In the genomic region with DNA sequence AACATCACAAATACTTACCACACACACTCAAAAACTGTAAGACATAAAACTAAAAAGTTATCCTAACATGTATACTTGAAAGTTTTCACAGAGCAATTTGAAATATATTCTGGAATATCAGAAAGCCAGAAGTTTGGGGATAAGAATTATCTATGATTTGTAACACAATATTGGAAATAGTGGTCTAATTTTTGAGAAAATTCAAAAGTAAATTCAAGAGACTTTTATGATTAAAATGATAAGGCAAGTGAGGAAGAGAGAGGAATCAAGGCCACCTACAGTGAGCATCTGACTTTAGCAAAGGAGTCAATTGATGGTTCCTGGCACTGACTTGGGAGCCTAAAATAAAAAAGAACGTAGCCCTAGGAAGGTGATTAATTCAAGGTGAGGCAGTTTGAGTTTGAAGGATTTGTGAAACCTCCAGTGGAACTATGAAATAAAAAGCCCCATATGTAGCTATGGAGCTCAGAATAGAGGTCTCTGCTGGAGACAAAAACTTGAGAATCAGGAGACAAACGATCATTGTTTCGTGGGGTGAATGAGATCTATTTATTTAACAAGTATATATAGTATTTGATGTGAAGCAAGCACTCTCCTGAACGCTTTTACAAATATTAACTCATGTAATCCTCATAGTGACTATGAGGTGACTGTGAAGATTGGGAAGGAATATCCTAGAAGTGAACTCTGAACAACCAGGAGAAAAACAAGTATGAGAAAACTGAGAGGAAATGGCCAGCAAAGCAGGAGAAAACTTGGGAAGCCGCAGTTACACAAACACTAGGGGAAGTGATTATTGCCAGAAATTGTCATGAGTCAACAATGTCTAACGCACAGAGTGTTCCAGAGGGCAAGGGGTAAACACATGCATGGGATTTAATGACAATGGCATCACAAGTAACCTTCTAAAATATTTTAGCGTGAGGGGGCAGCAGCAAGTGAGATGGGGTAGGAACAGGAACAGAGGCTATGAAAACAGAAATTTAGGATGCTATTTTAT, we compare ENCODE assay signal across 1 cellular context.
A peak's percentile ranks its signal among the peaks of the same experiment; 100 is the strongest.
TF ChIP-seq lines count a peak whose summit lies in the region.

No MANE protein-coding gene starts in this region.

TF ChIP-seq in HepG2, 621 proteins besides CTCF, POLR2A, EP300 and RAD21 (continued from another document and continues in another):
- 0 out of 2 replicates have a peak, but pooled peaks have one; percentile 25 for TF ChIP-seq ZFP1 (CRISPR knock-in tag; IDR thresholded peaks at IDR 0.05)
- no peak for TF ChIP-seq IKZF4 (CRISPR knock-in tag; IDR thresholded peaks at IDR 0.05; ENCODE audit: borderline replicate concordance, low read depth, not compliant biosample characterization)
- no peak for TF ChIP-seq KAT2B (IDR thresholded peaks at IDR 0.05; ENCODE audit: borderline replicate concordance, low read depth, low read length)
- no peak for TF ChIP-seq ZNF709 (CRISPR knock-in tag; IDR thresholded peaks at IDR 0.05)
- no peak for TF ChIP-seq CHD2 (IDR thresholded peaks at IDR 0.05; ENCODE audit: low read depth, low read length)
- TF ChIP-seq, protein P1, sequence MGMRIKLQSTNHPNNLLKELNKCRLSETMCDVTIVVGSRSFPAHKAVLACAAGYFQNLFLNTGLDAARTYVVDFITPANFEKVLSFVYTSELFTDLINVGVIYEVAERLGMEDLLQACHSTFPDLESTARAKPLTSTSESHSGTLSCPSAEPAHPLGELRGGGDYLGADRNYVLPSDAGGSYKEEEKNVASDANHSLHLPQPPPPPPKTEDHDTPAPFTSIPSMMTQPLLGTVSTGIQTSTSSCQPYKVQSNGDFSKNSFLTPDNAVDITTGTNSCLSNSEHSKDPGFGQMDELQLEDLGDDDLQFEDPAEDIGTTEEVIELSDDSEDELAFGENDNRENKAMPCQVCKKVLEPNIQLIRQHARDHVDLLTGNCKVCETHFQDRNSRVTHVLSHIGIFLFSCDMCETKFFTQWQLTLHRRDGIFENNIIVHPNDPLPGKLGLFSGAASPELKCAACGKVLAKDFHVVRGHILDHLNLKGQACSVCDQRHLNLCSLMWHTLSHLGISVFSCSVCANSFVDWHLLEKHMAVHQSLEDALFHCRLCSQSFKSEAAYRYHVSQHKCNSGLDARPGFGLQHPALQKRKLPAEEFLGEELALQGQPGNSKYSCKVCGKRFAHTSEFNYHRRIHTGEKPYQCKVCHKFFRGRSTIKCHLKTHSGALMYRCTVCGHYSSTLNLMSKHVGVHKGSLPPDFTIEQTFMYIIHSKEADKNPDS (CRISPR knock-in tag; IDR thresholded peaks at IDR 0.05), result 0 out of 2 replicates have a peak, but pooled peaks have one; percentile 60
- no peak for TF ChIP-seq ZNF550 (CRISPR knock-in tag; IDR thresholded peaks at IDR 0.05; ENCODE audit: borderline replicate concordance)
- no peak for TF ChIP-seq U2AF2 (IDR thresholded peaks at IDR 0.05; ENCODE audit: low read depth, low read length)
- TF ChIP-seq ZNF83 (CRISPR knock-in tag; IDR thresholded peaks at IDR 0.05; ENCODE audit: borderline replicate concordance), result no peak
- peak; percentile 94 for TF ChIP-seq CREM (IDR thresholded peaks at IDR 0.05)
- no peak for TF ChIP-seq CREM (CRISPR knock-in tag; IDR thresholded peaks at IDR 0.05)
- peak; percentile 93 for TF ChIP-seq ZNF331 (CRISPR knock-in tag; IDR thresholded peaks at IDR 0.05)
- peak; percentile 95 for TF ChIP-seq BCL6 (CRISPR knock-in tag; IDR thresholded peaks at IDR 0.05)
- TF ChIP-seq, protein P2, sequence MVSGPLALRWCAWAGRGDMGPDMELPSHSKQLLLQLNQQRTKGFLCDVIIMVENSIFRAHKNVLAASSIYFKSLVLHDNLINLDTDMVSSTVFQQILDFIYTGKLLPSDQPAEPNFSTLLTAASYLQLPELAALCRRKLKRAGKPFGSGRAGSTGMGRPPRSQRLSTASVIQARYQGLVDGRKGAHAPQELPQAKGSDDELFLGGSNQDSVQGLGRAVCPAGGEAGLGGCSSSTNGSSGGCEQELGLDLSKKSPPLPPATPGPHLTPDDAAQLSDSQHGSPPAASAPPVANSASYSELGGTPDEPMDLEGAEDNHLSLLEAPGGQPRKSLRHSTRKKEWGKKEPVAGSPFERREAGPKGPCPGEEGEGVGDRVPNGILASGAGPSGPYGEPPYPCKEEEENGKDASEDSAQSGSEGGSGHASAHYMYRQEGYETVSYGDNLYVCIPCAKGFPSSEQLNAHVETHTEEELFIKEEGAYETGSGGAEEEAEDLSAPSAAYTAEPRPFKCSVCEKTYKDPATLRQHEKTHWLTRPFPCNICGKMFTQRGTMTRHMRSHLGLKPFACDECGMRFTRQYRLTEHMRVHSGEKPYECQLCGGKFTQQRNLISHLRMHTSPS (CRISPR knock-in tag; IDR thresholded peaks at IDR 0.05; ENCODE audit: low read depth), result no peak
- TF ChIP-seq, protein P3, sequence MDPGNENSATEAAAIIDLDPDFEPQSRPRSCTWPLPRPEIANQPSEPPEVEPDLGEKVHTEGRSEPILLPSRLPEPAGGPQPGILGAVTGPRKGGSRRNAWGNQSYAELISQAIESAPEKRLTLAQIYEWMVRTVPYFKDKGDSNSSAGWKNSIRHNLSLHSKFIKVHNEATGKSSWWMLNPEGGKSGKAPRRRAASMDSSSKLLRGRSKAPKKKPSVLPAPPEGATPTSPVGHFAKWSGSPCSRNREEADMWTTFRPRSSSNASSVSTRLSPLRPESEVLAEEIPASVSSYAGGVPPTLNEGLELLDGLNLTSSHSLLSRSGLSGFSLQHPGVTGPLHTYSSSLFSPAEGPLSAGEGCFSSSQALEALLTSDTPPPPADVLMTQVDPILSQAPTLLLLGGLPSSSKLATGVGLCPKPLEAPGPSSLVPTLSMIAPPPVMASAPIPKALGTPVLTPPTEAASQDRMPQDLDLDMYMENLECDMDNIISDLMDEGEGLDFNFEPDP (CRISPR knock-in tag; conservative IDR thresholded peaks at IDR 0.05), result no peak
- TF ChIP-seq MXD3 (CRISPR knock-in tag; IDR thresholded peaks at IDR 0.05), result no peak
- TF ChIP-seq, protein P4, sequence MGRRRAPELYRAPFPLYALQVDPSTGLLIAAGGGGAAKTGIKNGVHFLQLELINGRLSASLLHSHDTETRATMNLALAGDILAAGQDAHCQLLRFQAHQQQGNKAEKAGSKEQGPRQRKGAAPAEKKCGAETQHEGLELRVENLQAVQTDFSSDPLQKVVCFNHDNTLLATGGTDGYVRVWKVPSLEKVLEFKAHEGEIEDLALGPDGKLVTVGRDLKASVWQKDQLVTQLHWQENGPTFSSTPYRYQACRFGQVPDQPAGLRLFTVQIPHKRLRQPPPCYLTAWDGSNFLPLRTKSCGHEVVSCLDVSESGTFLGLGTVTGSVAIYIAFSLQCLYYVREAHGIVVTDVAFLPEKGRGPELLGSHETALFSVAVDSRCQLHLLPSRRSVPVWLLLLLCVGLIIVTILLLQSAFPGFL (CRISPR knock-in tag; IDR thresholded peaks at IDR 0.05), result no peak
- peak; percentile 97 for TF ChIP-seq HMG20A (CRISPR knock-in tag; IDR thresholded peaks at IDR 0.05; ENCODE audit: borderline replicate concordance)
- no peak for TF ChIP-seq ZNF672 (CRISPR knock-in tag; IDR thresholded peaks at IDR 0.05)
- TF ChIP-seq, protein P5, sequence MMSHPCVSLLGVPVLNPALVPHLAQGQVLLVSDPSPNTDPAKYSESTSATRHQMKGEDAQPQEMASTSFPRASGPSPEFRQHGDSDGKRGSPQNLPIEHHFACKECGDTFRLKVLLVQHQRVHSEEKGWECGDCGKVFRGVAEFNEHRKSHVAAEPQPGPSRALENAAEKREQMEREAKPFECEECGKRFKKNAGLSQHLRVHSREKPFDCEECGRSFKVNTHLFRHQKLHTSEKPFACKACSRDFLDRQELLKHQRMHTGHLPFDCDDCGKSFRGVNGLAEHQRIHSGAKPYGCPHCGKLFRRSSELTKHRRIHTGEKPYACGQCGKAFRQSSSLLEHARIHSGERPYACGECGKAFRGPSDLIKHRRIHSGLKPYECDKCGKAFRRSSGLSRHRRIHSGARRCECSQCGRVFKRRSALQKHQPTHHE (CRISPR knock-in tag; IDR thresholded peaks at IDR 0.05; ENCODE audit: borderline replicate concordance), result peak; percentile 81; the same call in 1 of the 2 replicates
- TF ChIP-seq, protein P6, sequence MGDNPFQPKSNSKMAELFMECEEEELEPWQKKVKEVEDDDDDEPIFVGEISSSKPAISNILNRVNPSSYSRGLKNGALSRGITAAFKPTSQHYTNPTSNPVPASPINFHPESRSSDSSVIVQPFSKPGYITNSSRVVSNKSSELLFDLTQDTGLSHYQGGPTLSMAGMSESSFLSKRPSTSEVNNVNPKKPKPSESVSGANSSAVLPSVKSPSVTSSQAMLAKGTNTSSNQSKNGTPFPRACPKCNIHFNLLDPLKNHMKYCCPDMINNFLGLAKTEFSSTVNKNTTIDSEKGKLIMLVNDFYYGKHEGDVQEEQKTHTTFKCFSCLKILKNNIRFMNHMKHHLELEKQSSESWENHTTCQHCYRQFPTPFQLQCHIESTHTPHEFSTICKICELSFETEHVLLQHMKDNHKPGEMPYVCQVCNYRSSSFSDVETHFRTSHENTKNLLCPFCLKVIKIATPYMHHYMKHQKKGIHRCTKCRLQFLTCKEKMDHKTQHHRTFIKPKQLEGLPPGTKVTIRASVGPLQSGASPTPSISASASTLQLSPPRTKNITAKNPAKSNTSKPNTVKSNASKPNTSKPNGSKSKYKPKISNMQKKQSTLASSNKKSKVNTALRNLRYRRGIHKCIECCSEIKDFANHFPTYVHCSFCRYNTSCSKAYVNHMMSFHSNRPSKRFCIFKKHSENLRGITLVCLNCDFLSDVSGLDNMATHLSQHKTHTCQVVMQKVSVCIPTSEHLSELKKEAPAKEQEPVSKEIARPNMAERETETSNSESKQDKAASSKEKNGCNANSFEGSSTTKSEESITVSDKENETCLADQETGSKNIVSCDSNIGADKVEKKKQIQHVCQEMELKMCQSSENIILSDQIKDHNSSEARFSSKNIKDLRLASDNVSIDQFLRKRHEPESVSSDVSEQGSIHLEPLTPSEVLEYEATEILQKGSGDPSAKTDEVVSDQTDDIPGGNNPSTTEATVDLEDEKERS (CRISPR knock-in tag; IDR thresholded peaks at IDR 0.05), result no peak
- TF ChIP-seq RARA (CRISPR knock-in tag; IDR thresholded peaks at IDR 0.05), result peak; percentile 94
- no peak for TF ChIP-seq TRAFD1 (CRISPR knock-in tag; IDR thresholded peaks at IDR 0.05; ENCODE audit: borderline replicate concordance)
- TF ChIP-seq KMT2B (CRISPR knock-in tag; IDR thresholded peaks at IDR 0.05), result peak; percentile 51; the same call in 1 of the 2 replicates
- TF ChIP-seq MIER3 (CRISPR knock-in tag; IDR thresholded peaks at IDR 0.05; ENCODE audit: borderline replicate concordance), result peak; percentile 93; the same call in 1 of the 2 replicates
- TF ChIP-seq ZMYM2 (CRISPR knock-in tag; IDR thresholded peaks at IDR 0.05), result no peak
- peak; percentile 30; the same call in 1 of the 2 replicates for TF ChIP-seq CBX5 (CRISPR knock-in tag; IDR thresholded peaks at IDR 0.05; ENCODE audit: borderline replicate concordance)
- 0 out of 2 replicates have a peak, but pooled peaks have one; percentile 57 for TF ChIP-seq BRF2 (CRISPR knock-in tag; IDR thresholded peaks at IDR 0.05)
- TF ChIP-seq, protein P7, sequence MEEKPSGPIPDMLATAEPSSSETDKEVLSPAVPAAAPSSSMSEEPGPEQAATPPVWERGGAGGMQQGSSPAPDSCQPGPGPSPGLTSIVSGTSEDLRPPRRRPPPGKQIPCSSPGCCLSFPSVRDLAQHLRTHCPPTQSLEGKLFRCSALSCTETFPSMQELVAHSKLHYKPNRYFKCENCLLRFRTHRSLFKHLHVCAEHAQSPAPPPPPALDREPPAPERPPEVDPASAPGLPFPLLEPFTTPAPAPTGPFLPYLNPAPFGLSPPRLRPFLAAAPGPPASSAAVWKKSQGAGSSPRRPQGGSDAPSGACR (CRISPR knock-in tag; IDR thresholded peaks at IDR 0.05), result peak; percentile 14; the same call in 1 of the 2 replicates
- peak; percentile 74; the same call in 1 of the 2 replicates for TF ChIP-seq PAF1 (CRISPR knock-in tag; IDR thresholded peaks at IDR 0.05)
- no peak for TF ChIP-seq HOXA9 (CRISPR knock-in tag; IDR thresholded peaks at IDR 0.05; ENCODE audit: borderline replicate concordance)
- TF ChIP-seq, protein P8, sequence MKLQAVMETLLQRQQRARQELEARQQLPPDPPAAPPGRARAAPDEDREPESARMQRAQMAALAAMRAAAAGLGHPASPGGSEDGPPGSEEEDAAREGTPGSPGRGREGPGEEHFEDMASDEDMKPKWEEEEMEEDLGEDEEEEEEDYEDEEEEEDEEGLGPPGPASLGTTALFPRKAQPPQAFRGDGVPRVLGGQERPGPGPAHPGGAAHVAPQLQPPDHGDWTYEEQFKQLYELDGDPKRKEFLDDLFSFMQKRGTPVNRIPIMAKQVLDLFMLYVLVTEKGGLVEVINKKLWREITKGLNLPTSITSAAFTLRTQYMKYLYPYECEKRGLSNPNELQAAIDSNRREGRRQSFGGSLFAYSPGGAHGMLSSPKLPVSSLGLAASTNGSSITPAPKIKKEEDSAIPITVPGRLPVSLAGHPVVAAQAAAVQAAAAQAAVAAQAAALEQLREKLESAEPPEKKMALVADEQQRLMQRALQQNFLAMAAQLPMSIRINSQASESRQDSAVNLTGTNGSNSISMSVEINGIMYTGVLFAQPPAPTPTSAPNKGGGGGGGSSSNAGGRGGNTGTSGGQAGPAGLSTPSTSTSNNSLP (IDR thresholded peaks at IDR 0.05; ENCODE audit: low read depth, low read length), result peak; percentile 98
- no peak for TF ChIP-seq TBL1XR1 (IDR thresholded peaks at IDR 0.05; ENCODE audit: borderline replicate concordance, low read length, partially characterized antibody)
- TF ChIP-seq ZNF34 (CRISPR knock-in tag; IDR thresholded peaks at IDR 0.05; ENCODE audit: borderline replicate concordance), result 0 out of 2 replicates have a peak, but pooled peaks have one; percentile 70
- TF ChIP-seq SP5 (CRISPR knock-in tag; IDR thresholded peaks at IDR 0.05; ENCODE audit: borderline replicate concordance, low read depth), result 0 out of 2 replicates have a peak, but pooled peaks have one; percentile 45
- no peak for TF ChIP-seq ZNF75D (CRISPR knock-in tag; IDR thresholded peaks at IDR 0.05; ENCODE audit: borderline replicate concordance)
